Comparison of ENCODE assay signal across 8 cellular contexts in genomic region chrX:120250522-120251271, GRCh38. TPM values are rescaled to one million over a fixed set of nuclear protein-coding genes. Genes with fewer than 3 reads are reported as not detected.
A peak's percentile ranks its signal among the peaks of the same experiment; 100 is the strongest.
DNase-seq lines count a peak whose midpoint lies in the region; ATAC-seq and TF ChIP-seq lines count a peak whose summit lies in the region.

Gene ZBTB33, plus strand, starts transcription at chrX:120250812. Its CDS starts 2,604 bp downstream, at chrX:120253416.

- DNase-seq in NCI-H526 treated with DMSO at 0.1 percent for 48 hours (lab: John Stamatoyannopoulos, UW) (peak; percentile 87), cortex of kidney (lab: John Stamatoyannopoulos, UW) (peak; percentile 8), left kidney (ENCODE audit: low read depth, low spot score) (peak; percentile 98)
- peak; percentile 88 for DNase-seq in activated CD4-positive, alpha-beta T cell treated with anti-CD3 and anti-CD28 coated beads, Interleukin-2, amount 10 ng/mL, durations not matched to agents 7 days and 5 days
- peak; percentile 82 to 84 for DNase-seq in stimulated activated CD4-positive, alpha-beta T cell treated with anti-CD3 and anti-CD28 coated beads, Interleukin-2, amount 100 ng/mL, for 24 hours

- peak within 1 kb of the TSS; percentile 91 for H3K4me3 Mint-ChIP-seq in activated CD4-positive, alpha-beta T cell treated with anti-CD3 and anti-CD28 coated beads, Interleukin-2, amount 10 ng/mL, durations not matched to agents 7 days and 5 days

- TF ChIP-seq CTCF in C4-2B (conservative IDR thresholded peaks at IDR 0.05) = peak; percentile 82

- peaks cover 1% of the 10 kb centered on the region for H3K27me3 Mint-ChIP-seq in activated CD4-positive, alpha-beta T cell treated with anti-CD3 and anti-CD28 coated beads, Interleukin-2, amount 10 ng/mL, durations not matched to agents 7 days and 5 days

- peak within 1 kb of the TSS; percentile 97 for H3K27ac ChIP-seq in C4-2B

- peaks cover 33% of the 10 kb centered on the region for H3K4me1 Mint-ChIP-seq in activated CD4-positive, alpha-beta T cell treated with anti-CD3 and anti-CD28 coated beads, Interleukin-2, amount 10 ng/mL, durations not matched to agents 7 days and 5 days

- ATAC-seq in GM19328 (IDR thresholded peaks at IDR 0.05; ENCODE audit: unreplicated experiment) = peak; percentile 95
- peak; percentile 96 for ATAC-seq in HG03520 (IDR thresholded peaks at IDR 0.05; ENCODE audit: unreplicated experiment)

- POLR2A ChIA-PET in activated CD4-positive, alpha-beta T cell treated with anti-CD3 and anti-CD28 coated beads, Interleukin-2, amount 10 ng/mL, durations not matched to agents 7 days and 5 days (lab: Charles Lee) = interaction anchor here (0.9 kb wide), 1 partner anchor 59 kb away, joined by 3 read pairs; no protein-coding TSS in a partner anchor

- CTCF ChIA-PET in activated CD4-positive, alpha-beta T cell treated with anti-CD3 and anti-CD28 coated beads, Interleukin-2, amount 10 ng/mL, durations not matched to agents 7 days and 5 days (lab: Charles Lee) = interaction anchor here (0.6 to 2.0 kb wide), 7 partner anchors 10 to 372 kb away, joined by 3 to 7 read pairs (median 4); no protein-coding TSS in a partner anchor

- peak within 1 kb of the TSS; percentile 97 for H3K27ac Mint-ChIP-seq in activated CD4-positive, alpha-beta T cell treated with anti-CD3 and anti-CD28 coated beads, Interleukin-2, amount 10 ng/mL, durations not matched to agents 7 days and 5 days

- no peaks in the 10 kb centered on the region for H3K9me3 Mint-ChIP-seq in activated CD4-positive, alpha-beta T cell treated with anti-CD3 and anti-CD28 coated beads, Interleukin-2, amount 10 ng/mL, durations not matched to agents 7 days and 5 days

- H3K36me3 Mint-ChIP-seq in activated CD4-positive, alpha-beta T cell treated with anti-CD3 and anti-CD28 coated beads, Interleukin-2, amount 10 ng/mL, durations not matched to agents 7 days and 5 days (ENCODE audit: low read depth) = peaks cover 25% of the 10 kb centered on the region

RNA-seq across cellular contexts. Expression of gene ZBTB33, which starts in this region (rescaled TPM):
- 10 to 100 TPM; 15.3 to 18.0 TPM for total RNA-seq in activated CD4-positive, alpha-beta T cell treated with anti-CD3 and anti-CD28 coated beads, Interleukin-2, amount 10 ng/mL, durations not matched to agents 7 days and 5 days

Comparison
In these comparisons a context has a peak if more than half of its experiments do, and no peak if none do; other contexts are left out.
1. Peak in every context shown above with its lines: DNase-seq, ATAC-seq and H3K27ac ChIP-seq.
2. DNase-seq: peak in every context shown above with its lines; median percentile 98 in left kidney; 88 in activated CD4-positive, alpha-beta T cell treated with anti-CD3 and anti-CD28 coated beads, Interleukin-2, amount 10 ng/mL, durations not matched to agents 7 days and 5 days; 87 in NCI-H526 treated with DMSO at 0.1 percent for 48 hours; 83 in stimulated activated CD4-positive, alpha-beta T cell treated with anti-CD3 and anti-CD28 coated beads, Interleukin-2, amount 100 ng/mL, for 24 hours; 8 in cortex of kidney.